In genomic region chr13:109900723-109901122, GRCh38 we compare ENCODE assay signal across 19 cellular contexts.
DNase-seq lines count a peak whose midpoint lies in the region; ATAC-seq and TF ChIP-seq lines count a peak whose summit lies in the region.
"Had no signal": no experiment of that assay in that cellular context is flagged by ENCODE, and none has a peak within 500 bp of the region (broad histone marks: within the 10 kb centered on the region; RNA-seq: fewer than 3 reads in every experiment).

No MANE protein-coding gene starts in this region.

- intact Hi-C loops in right cardiac atrium (cut with DNase I): no loop called here
- intact Hi-C loops in upper lobe of right lung (cut with DNase I): no loop called here

- H3K36me3 ChIP-seq in right atrium auricular region (no peaks in the 10 kb centered on the region), iPS-18a (ENCODE audit: control insufficient read depth, low read depth, low read length) (no peaks in the 10 kb centered on the region), upper lobe of right lung (no peaks in the 10 kb centered on the region)
- H3K36me3 ChIP-seq: MG63 had no signal

- H3K27me3 ChIP-seq in right cardiac atrium (ENCODE audit: control insufficient read depth, insufficient read depth) (no peaks in the 10 kb centered on the region), right atrium auricular region (no peaks in the 10 kb centered on the region), iPS-18a (ENCODE audit: control insufficient read depth, insufficient read depth, low read length) (no peaks in the 10 kb centered on the region), upper lobe of right lung (no peaks in the 10 kb centered on the region)
- H3K27me3 ChIP-seq: MG63 had no signal

- H3K9me3 ChIP-seq in right cardiac atrium (ENCODE audit: control insufficient read depth, low read length) (no peaks in the 10 kb centered on the region), right atrium auricular region (no peaks in the 10 kb centered on the region), iPS-18a (ENCODE audit: control insufficient read depth, low read depth, low read length) (no peaks in the 10 kb centered on the region), upper lobe of right lung (no peaks in the 10 kb centered on the region)
- H3K9me3 ChIP-seq: MG63, SK-N-SH had no signal

- H3K4me1 ChIP-seq in right cardiac atrium (ENCODE audit: control insufficient read depth, insufficient read depth, low read length): no peaks in the 10 kb centered on the region
- H3K4me1 ChIP-seq in right atrium auricular region: no peaks in the 10 kb centered on the region
- H3K4me1 ChIP-seq in iPS-18a (ENCODE audit: control insufficient read depth, low read depth, low read length): peaks cover 4% of the 10 kb centered on the region
- no peaks in the 10 kb centered on the region for H3K4me1 ChIP-seq in upper lobe of right lung

- ATAC-seq in right cardiac atrium: peak; percentile 26 to 31
- peak; percentile 22 for ATAC-seq in upper lobe of right lung
- no peak for ATAC-seq in HG02884 (IDR thresholded peaks at IDR 0.05; ENCODE audit: unreplicated experiment)
- ATAC-seq in GM18498 (IDR thresholded peaks at IDR 0.05; ENCODE audit: unreplicated experiment): no peak
- ATAC-seq: CD8-positive, alpha-beta T cell; GM12878; HepG2; PC-3 had no signal

- H3K4me3 ChIP-seq in right cardiac atrium (ENCODE audit: low read length): no peak overlapping the region
- no peak overlapping the region for H3K4me3 ChIP-seq in right atrium auricular region
- H3K4me3 ChIP-seq in iPS-18a (ENCODE audit: low read length): peak overlapping the region; percentile 59
- no peak overlapping the region for H3K4me3 ChIP-seq in upper lobe of right lung
- H3K4me3 ChIP-seq: GM12878, MG63 had no signal

- no peak overlapping the region for H3K27ac ChIP-seq in right cardiac atrium (ENCODE audit: low read length)
- H3K27ac ChIP-seq in right atrium auricular region: no peak overlapping the region
- H3K27ac ChIP-seq in iPS-18a (ENCODE audit: low read length): no peak overlapping the region
- no peak overlapping the region for H3K27ac ChIP-seq in upper lobe of right lung

- TF ChIP-seq CTCF in right atrium auricular region (IDR thresholded peaks at IDR 0.05) (no peak), upper lobe of right lung (IDR thresholded peaks at IDR 0.05) (no peak)

- DNase-seq in right cardiac atrium: no peak
- DNase-seq in right atrium auricular region (ENCODE audit: low spot score): no peak
- DNase-seq in NCI-H146 treated with DMSO at 0.1 percent for 48 hours (lab: John Stamatoyannopoulos, UW; ENCODE audit: unreplicated experiment): peak; percentile 66
- no peak for DNase-seq in upper lobe of right lung
- DNase-seq in activated effector memory CD4-positive, alpha-beta T cell treated with anti-CD3 and anti-CD28 coated beads, Interleukin-2, amount 50 U/mL, for 16 hours: no peak
- DNase-seq: CD8-positive, alpha-beta T cell; GOT3; MG63; NCI-H1105; NCI-H2029 treated with DMSO at 0.1 percent for 48 hours; NCI-H69; PC-3; SK-N-SH; T-helper 1 cell had no signal

- 72% methylated on average over 8 of the region's 8 CpGs for WGBS in right cardiac atrium

- H3K9ac ChIP-seq in iPS-18a (ENCODE audit: low read length): no peak overlapping the region
- H3K9ac ChIP-seq: SK-N-SH had no signal

Comparison
In these comparisons a context has a peak if more than half of its experiments do, and no peak if none do; other contexts are left out.
1. ATAC-seq: peak in right cardiac atrium (2 of 2) and upper lobe of right lung (single experiment); none in HG02884 (single experiment) and GM18498 (single experiment).